Comparison of ENCODE assay signal across 2 cellular contexts in the genomic region with DNA sequence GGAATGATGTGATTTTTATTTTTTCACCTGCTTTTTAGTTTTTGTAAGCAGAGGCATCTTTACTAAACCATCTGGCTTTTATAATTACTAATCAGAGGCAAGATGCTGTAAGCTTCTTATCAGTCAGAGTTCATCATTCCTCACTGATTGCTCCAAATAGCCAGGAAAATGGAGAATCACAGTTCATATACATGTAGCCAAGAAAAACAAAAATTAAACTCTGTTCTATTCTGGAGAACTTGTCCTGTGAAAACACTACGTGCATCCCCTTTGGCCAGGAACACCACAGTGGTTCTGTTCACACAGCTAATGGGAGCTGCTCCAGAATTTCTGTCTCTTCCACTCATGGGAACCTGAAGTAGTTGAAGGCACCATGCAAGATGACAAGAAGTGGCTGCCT.
A peak's percentile ranks its signal among the peaks of the same experiment; 100 is the strongest.
TF ChIP-seq lines count a peak whose summit lies in the region.

No MANE protein-coding gene starts in this region.

TF ChIP-seq in SK-N-SH treated with all-trans-retinoic acid at 6 μM for 48 hours, 23 proteins besides CTCF, POLR2A, EP300 and RAD21:
- TF ChIP-seq TCF4 (CRISPR knock-in tag; IDR thresholded peaks at IDR 0.05; ENCODE audit: borderline replicate concordance) (no peak; the same call in 1 of the 2 replicates), ZNF70 (CRISPR knock-in tag; IDR thresholded peaks at IDR 0.05) (no peak), ZNF565 (CRISPR knock-in tag; conservative IDR thresholded peaks at IDR 0.05; ENCODE audit: low read depth) (0 out of 2 replicates have a peak, but pooled peaks have one; percentile 7), ZFP30 (CRISPR knock-in tag; IDR thresholded peaks at IDR 0.05) (no peak), CSDC2 (CRISPR knock-in tag; IDR thresholded peaks at IDR 0.05) (no peak), ISL1 (CRISPR knock-in tag; IDR thresholded peaks at IDR 0.05) (peak; percentile 90), ARNTL (CRISPR knock-in tag; IDR thresholded peaks at IDR 0.05; ENCODE audit: borderline replicate concordance, low read depth) (no peak)
- TF ChIP-seq, protein P1, sequence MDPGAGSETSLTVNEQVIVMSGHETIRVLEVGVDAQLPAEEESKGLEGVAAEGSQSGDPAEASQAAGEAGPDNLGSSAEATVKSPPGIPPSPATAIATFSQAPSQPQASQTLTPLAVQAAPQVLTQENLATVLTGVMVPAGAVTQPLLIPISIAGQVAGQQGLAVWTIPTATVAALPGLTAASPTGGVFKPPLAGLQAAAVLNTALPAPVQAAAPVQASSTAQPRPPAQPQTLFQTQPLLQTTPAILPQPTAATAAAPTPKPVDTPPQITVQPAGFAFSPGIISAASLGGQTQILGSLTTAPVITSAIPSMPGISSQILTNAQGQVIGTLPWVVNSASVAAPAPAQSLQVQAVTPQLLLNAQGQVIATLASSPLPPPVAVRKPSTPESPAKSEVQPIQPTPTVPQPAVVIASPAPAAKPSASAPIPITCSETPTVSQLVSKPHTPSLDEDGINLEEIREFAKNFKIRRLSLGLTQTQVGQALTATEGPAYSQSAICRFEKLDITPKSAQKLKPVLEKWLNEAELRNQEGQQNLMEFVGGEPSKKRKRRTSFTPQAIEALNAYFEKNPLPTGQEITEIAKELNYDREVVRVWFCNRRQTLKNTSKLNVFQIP (CRISPR knock-in tag; IDR thresholded peaks at IDR 0.05; ENCODE audit: borderline replicate concordance, low read depth) = no peak
- TF ChIP-seq, protein P2, sequence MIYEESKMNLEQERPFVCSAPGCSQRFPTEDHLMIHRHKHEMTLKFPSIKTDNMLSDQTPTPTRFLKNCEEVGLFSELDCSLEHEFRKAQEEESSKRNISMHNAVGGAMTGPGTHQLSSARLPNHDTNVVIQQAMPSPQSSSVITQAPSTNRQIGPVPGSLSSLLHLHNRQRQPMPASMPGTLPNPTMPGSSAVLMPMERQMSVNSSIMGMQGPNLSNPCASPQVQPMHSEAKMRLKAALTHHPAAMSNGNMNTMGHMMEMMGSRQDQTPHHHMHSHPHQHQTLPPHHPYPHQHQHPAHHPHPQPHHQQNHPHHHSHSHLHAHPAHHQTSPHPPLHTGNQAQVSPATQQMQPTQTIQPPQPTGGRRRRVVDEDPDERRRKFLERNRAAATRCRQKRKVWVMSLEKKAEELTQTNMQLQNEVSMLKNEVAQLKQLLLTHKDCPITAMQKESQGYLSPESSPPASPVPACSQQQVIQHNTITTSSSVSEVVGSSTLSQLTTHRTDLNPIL (CRISPR knock-in tag; IDR thresholded peaks at IDR 0.05; ENCODE audit: low read depth) = no peak
- TF ChIP-seq, protein P3, sequence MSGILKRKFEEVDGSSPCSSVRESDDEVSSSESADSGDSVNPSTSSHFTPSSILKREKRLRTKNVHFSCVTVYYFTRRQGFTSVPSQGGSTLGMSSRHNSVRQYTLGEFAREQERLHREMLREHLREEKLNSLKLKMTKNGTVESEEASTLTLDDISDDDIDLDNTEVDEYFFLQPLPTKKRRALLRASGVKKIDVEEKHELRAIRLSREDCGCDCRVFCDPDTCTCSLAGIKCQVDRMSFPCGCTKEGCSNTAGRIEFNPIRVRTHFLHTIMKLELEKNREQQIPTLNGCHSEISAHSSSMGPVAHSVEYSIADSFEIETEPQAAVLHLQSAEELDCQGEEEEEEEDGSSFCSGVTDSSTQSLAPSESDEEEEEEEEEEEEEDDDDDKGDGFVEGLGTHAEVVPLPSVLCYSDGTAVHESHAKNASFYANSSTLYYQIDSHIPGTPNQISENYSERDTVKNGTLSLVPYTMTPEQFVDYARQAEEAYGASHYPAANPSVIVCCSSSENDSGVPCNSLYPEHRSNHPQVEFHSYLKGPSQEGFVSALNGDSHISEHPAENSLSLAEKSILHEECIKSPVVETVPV (CRISPR knock-in tag; IDR thresholded peaks at IDR 0.05) = no peak
- TF ChIP-seq, protein P4, sequence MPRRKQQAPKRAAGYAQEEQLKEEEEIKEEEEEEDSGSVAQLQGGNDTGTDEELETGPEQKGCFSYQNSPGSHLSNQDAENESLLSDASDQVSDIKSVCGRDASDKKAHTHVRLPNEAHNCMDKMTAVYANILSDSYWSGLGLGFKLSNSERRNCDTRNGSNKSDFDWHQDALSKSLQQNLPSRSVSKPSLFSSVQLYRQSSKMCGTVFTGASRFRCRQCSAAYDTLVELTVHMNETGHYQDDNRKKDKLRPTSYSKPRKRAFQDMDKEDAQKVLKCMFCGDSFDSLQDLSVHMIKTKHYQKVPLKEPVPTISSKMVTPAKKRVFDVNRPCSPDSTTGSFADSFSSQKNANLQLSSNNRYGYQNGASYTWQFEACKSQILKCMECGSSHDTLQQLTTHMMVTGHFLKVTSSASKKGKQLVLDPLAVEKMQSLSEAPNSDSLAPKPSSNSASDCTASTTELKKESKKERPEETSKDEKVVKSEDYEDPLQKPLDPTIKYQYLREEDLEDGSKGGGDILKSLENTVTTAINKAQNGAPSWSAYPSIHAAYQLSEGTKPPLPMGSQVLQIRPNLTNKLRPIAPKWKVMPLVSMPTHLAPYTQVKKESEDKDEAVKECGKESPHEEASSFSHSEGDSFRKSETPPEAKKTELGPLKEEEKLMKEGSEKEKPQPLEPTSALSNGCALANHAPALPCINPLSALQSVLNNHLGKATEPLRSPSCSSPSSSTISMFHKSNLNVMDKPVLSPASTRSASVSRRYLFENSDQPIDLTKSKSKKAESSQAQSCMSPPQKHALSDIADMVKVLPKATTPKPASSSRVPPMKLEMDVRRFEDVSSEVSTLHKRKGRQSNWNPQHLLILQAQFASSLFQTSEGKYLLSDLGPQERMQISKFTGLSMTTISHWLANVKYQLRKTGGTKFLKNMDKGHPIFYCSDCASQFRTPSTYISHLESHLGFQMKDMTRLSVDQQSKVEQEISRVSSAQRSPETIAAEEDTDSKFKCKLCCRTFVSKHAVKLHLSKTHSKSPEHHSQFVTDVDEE (CRISPR knock-in tag; IDR thresholded peaks at IDR 0.05) = no peak

TF ChIP-seq in H1, 55 proteins besides CTCF, POLR2A, EP300 and RAD21:
- TF ChIP-seq NANOG (IDR thresholded peaks at IDR 0.05; ENCODE audit: insufficient read depth, low read depth, low read length, poor library complexity, severe bottlenecking) = no peak
- TF ChIP-seq KDM4A (IDR thresholded peaks at IDR 0.05; ENCODE audit: low read depth, low read length, severe bottlenecking) = no peak
- no peak for TF ChIP-seq RXRA (IDR thresholded peaks at IDR 0.05; ENCODE audit: insufficient read depth, low read depth, low read length)
- TF ChIP-seq BRCA1 (IDR thresholded peaks at IDR 0.05; ENCODE audit: low read depth, low read length) = no peak
- TF ChIP-seq CHD1 (IDR thresholded peaks at IDR 0.05; ENCODE audit: low read depth, low read length) = no peak
- no peak for TF ChIP-seq FOSL1 (IDR thresholded peaks at IDR 0.05; ENCODE audit: insufficient read depth, low read depth, low read length)
- no peak for TF ChIP-seq BACH1 (IDR thresholded peaks at IDR 0.05; ENCODE audit: low read length)
- no peak for TF ChIP-seq HDAC2 (IDR thresholded peaks at IDR 0.05; ENCODE audit: borderline replicate concordance in 1 of 2, low read depth in 2 of 2, low read length in 2 of 2)
- TF ChIP-seq RBBP5 (IDR thresholded peaks at IDR 0.05; ENCODE audit: borderline replicate concordance, low read depth, low read length) = no peak
- no peak for TF ChIP-seq JUN (IDR thresholded peaks at IDR 0.05; ENCODE audit: low read depth, low read length)
- TF ChIP-seq, protein P5, sequence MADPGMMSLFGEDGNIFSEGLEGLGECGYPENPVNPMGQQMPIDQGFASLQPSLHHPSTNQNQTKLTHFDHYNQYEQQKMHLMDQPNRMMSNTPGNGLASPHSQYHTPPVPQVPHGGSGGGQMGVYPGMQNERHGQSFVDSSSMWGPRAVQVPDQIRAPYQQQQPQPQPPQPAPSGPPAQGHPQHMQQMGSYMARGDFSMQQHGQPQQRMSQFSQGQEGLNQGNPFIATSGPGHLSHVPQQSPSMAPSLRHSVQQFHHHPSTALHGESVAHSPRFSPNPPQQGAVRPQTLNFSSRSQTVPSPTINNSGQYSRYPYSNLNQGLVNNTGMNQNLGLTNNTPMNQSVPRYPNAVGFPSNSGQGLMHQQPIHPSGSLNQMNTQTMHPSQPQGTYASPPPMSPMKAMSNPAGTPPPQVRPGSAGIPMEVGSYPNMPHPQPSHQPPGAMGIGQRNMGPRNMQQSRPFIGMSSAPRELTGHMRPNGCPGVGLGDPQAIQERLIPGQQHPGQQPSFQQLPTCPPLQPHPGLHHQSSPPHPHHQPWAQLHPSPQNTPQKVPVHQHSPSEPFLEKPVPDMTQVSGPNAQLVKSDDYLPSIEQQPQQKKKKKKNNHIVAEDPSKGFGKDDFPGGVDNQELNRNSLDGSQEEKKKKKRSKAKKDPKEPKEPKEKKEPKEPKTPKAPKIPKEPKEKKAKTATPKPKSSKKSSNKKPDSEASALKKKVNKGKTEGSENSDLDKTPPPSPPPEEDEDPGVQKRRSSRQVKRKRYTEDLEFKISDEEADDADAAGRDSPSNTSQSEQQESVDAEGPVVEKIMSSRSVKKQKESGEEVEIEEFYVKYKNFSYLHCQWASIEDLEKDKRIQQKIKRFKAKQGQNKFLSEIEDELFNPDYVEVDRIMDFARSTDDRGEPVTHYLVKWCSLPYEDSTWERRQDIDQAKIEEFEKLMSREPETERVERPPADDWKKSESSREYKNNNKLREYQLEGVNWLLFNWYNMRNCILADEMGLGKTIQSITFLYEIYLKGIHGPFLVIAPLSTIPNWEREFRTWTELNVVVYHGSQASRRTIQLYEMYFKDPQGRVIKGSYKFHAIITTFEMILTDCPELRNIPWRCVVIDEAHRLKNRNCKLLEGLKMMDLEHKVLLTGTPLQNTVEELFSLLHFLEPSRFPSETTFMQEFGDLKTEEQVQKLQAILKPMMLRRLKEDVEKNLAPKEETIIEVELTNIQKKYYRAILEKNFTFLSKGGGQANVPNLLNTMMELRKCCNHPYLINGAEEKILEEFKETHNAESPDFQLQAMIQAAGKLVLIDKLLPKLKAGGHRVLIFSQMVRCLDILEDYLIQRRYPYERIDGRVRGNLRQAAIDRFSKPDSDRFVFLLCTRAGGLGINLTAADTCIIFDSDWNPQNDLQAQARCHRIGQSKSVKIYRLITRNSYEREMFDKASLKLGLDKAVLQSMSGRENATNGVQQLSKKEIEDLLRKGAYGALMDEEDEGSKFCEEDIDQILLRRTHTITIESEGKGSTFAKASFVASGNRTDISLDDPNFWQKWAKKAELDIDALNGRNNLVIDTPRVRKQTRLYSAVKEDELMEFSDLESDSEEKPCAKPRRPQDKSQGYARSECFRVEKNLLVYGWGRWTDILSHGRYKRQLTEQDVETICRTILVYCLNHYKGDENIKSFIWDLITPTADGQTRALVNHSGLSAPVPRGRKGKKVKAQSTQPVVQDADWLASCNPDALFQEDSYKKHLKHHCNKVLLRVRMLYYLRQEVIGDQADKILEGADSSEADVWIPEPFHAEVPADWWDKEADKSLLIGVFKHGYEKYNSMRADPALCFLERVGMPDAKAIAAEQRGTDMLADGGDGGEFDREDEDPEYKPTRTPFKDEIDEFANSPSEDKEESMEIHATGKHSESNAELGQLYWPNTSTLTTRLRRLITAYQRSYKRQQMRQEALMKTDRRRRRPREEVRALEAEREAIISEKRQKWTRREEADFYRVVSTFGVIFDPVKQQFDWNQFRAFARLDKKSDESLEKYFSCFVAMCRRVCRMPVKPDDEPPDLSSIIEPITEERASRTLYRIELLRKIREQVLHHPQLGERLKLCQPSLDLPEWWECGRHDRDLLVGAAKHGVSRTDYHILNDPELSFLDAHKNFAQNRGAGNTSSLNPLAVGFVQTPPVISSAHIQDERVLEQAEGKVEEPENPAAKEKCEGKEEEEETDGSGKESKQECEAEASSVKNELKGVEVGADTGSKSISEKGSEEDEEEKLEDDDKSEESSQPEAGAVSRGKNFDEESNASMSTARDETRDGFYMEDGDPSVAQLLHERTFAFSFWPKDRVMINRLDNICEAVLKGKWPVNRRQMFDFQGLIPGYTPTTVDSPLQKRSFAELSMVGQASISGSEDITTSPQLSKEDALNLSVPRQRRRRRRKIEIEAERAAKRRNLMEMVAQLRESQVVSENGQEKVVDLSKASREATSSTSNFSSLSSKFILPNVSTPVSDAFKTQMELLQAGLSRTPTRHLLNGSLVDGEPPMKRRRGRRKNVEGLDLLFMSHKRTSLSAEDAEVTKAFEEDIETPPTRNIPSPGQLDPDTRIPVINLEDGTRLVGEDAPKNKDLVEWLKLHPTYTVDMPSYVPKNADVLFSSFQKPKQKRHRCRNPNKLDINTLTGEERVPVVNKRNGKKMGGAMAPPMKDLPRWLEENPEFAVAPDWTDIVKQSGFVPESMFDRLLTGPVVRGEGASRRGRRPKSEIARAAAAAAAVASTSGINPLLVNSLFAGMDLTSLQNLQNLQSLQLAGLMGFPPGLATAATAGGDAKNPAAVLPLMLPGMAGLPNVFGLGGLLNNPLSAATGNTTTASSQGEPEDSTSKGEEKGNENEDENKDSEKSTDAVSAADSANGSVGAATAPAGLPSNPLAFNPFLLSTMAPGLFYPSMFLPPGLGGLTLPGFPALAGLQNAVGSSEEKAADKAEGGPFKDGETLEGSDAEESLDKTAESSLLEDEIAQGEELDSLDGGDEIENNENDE (IDR thresholded peaks at IDR 0.05; ENCODE audit: insufficient replicate concordance, low read length) = no peak
- TF ChIP-seq, protein P6, sequence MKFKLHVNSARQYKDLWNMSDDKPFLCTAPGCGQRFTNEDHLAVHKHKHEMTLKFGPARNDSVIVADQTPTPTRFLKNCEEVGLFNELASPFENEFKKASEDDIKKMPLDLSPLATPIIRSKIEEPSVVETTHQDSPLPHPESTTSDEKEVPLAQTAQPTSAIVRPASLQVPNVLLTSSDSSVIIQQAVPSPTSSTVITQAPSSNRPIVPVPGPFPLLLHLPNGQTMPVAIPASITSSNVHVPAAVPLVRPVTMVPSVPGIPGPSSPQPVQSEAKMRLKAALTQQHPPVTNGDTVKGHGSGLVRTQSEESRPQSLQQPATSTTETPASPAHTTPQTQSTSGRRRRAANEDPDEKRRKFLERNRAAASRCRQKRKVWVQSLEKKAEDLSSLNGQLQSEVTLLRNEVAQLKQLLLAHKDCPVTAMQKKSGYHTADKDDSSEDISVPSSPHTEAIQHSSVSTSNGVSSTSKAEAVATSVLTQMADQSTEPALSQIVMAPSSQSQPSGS (IDR thresholded peaks at IDR 0.05; ENCODE audit: low read length) = no peak
- TF ChIP-seq SIN3A (conservative IDR thresholded peaks at IDR 0.05 in 1 of 2, IDR thresholded peaks at IDR 0.05 in 1 of 2; ENCODE audit: low read depth in 1 of 2, low read length in 2 of 2) = no peak
- no peak for TF ChIP-seq SP1 (IDR thresholded peaks at IDR 0.05; ENCODE audit: low read depth, low read length)
- no peak for TF ChIP-seq SIX5 (IDR thresholded peaks at IDR 0.05; ENCODE audit: low read depth, low read length)
TF ChIP-seq in H1: peak in this region for 0.
